ENCODE assay signal across 8 cellular contexts in genomic region chr19:55256562-55257460, GRCh38. TPM values are rescaled to one million over a fixed set of nuclear protein-coding genes. Genes with fewer than 3 reads are reported as not detected.
A peak's percentile ranks its signal among the peaks of the same experiment; 100 is the strongest.
DNase-seq lines count a peak whose midpoint lies in the region; ATAC-seq and TF ChIP-seq lines count a peak whose summit lies in the region.

No MANE protein-coding gene starts in this region.

- POLR2A ChIA-PET in CD4-positive, alpha-beta T cell (lab: Charles Lee): interaction anchor here (1.0 to 5.2 kb wide), 7 partner anchors 23 to 398 kb away, joined by 3 to 52 read pairs (median 4); partner anchors contain the start of genes HSPBP1, KMT5C, U2AF2 and UBE2S

- H3K9me3 ChIP-seq in CD4-positive, alpha-beta T cell (ENCODE audit: control insufficient read depth, low read length): no peaks in the 10 kb centered on the region
- H3K9me3 ChIP-seq in NT2/D1 (ENCODE audit: insufficient read depth, low read length) (no peaks in the 10 kb centered on the region), duodenal mucosa (ENCODE audit: control insufficient read depth in 1 of 2, low read length in 2 of 2) (no peaks in the 10 kb centered on the region), neural progenitor cell (ENCODE audit: low read depth) (no peaks in the 10 kb centered on the region)

- H3K27me3 Mint-ChIP-seq in CD4-positive, alpha-beta T cell: no peaks in the 10 kb centered on the region
- H3K27me3 Mint-ChIP-seq in neural progenitor cell (ENCODE audit: insufficient read depth, low read depth): peaks cover 2% of the 10 kb centered on the region

- H3K4me3 Mint-ChIP-seq in CD4-positive, alpha-beta T cell: peak overlapping the region; percentile 91
- H3K4me3 Mint-ChIP-seq in neural progenitor cell: peak overlapping the region; percentile 99

- CTCF ChIA-PET in CD4-positive, alpha-beta T cell (lab: Charles Lee): interaction anchor here (0.7 kb wide), 1 partner anchor 61 kb away, joined by 4 read pairs; no protein-coding TSS in a partner anchor

- peak overlapping the region; percentile 91 for H3K27ac ChIP-seq in CD4-positive, alpha-beta T cell (ENCODE audit: low read depth, low read length)
- H3K27ac ChIP-seq in duodenal mucosa (ENCODE audit: low read depth, low read length): no peak overlapping the region
- H3K27ac ChIP-seq in neural progenitor cell: no peak overlapping the region

- no peak overlapping the region for H2AFZ ChIP-seq in neural progenitor cell (replicated peaks)

- H3K4me3 ChIP-seq in NT2/D1 (ENCODE audit: insufficient read length, low read depth) (peak overlapping the region; percentile 91), duodenal mucosa (ENCODE audit: low read depth in 1 of 2, low read length in 2 of 2) (peak overlapping the region; percentile 91 to 93), neural progenitor cell (peak overlapping the region; percentile 71)

- H3K9me3 Mint-ChIP-seq in CD4-positive, alpha-beta T cell: no peaks in the 10 kb centered on the region
- no peaks in the 10 kb centered on the region for H3K9me3 Mint-ChIP-seq in neural progenitor cell

- DNase-seq in CD4-positive, alpha-beta T cell: peak in 1 of 10 experiments; percentile 18
- DNase-seq in NT2/D1 (ENCODE audit: low read depth, low spot score) (no peak), neural progenitor cell (ENCODE audit: low spot score) (no peak), G401 (ENCODE audit: low spot score) (no peak), GM13977 (ENCODE audit: low spot score) (no peak)

- no peak for TF ChIP-seq CTCF in CD4-positive, alpha-beta T cell (IDR thresholded peaks at IDR 0.05)
- TF ChIP-seq CTCF in neural progenitor cell (IDR thresholded peaks at IDR 0.05): no peak
- no peak for TF ChIP-seq CTCF in GM13977 (IDR thresholded peaks at IDR 0.05; ENCODE audit: extremely low read depth, insufficient read depth, missing control alignments)

- H4K20me1 ChIP-seq in neural progenitor cell (ENCODE audit: low read depth): peaks cover 64% of the 10 kb centered on the region

- H3K79me2 ChIP-seq in neural progenitor cell (ENCODE audit: low read depth): peaks cover 69% of the 10 kb centered on the region

- no peak for ATAC-seq in CD4-positive, alpha-beta T cell (ENCODE audit: poor library complexity)
- ATAC-seq in HG03175 (IDR thresholded peaks at IDR 0.05; ENCODE audit: unreplicated experiment) (no peak), GM19452 (IDR thresholded peaks at IDR 0.05; ENCODE audit: unreplicated experiment) (no peak)

- peaks cover 21% of the 10 kb centered on the region for H3F3A ChIP-seq in neural progenitor cell (ENCODE audit: low read depth)

- intact Hi-C loops in CD4-positive, alpha-beta T cell (cut with DNase I, micrococcal nuclease): loop anchor here (5.0 to 10.0 kb wide), 6 partner anchors 80 to 1055 kb away; partner anchors contain the start of genes UBE2S (in 1 of the 2), ZNF524 (in 1 of the 2), ZNF865 (in 1 of the 2) and ZSCAN5A (in 1 of the 2)

- H3K36me3 Mint-ChIP-seq in CD4-positive, alpha-beta T cell (ENCODE audit: low read depth): peaks cover 49% of the 10 kb centered on the region
- H3K36me3 Mint-ChIP-seq in neural progenitor cell: no peaks in the 10 kb centered on the region

- H3K4me2 ChIP-seq in neural progenitor cell: peak overlapping the region; percentile 94

- H3K36me3 ChIP-seq in NT2/D1 (ENCODE audit: insufficient read depth, insufficient read length, low read length): peaks cover 41% of the 10 kb centered on the region
- H3K36me3 ChIP-seq in duodenal mucosa (ENCODE audit: control insufficient read depth in 1 of 2, insufficient read depth in 2 of 2, low read length in 2 of 2): no peaks in the 10 kb centered on the region
- no peaks in the 10 kb centered on the region for H3K36me3 ChIP-seq in neural progenitor cell

- H3K4me1 Mint-ChIP-seq in CD4-positive, alpha-beta T cell (ENCODE audit: low read depth): peaks cover 60% of the 10 kb centered on the region
- H3K4me1 Mint-ChIP-seq in neural progenitor cell: peaks cover 50% of the 10 kb centered on the region

- H3K27me3 ChIP-seq in CD4-positive, alpha-beta T cell (ENCODE audit: control insufficient read depth, insufficient read depth, low read length): no peaks in the 10 kb centered on the region
- H3K27me3 ChIP-seq in NT2/D1 (ENCODE audit: insufficient read depth, insufficient read length): no peaks in the 10 kb centered on the region
- no peaks in the 10 kb centered on the region for H3K27me3 ChIP-seq in duodenal mucosa (ENCODE audit: control insufficient read depth in 1 of 2, insufficient read depth in 2 of 2, low read length in 2 of 2)
- no peaks in the 10 kb centered on the region for H3K27me3 ChIP-seq in neural progenitor cell

- peak overlapping the region; percentile 96 for H3K27ac Mint-ChIP-seq in CD4-positive, alpha-beta T cell
- H3K27ac Mint-ChIP-seq in neural progenitor cell: no peak overlapping the region

- H3K9ac ChIP-seq in NT2/D1 (ENCODE audit: insufficient read length, low read depth) (peak overlapping the region; percentile 17), duodenal mucosa (ENCODE audit: low read depth in 1 of 2, low read length in 2 of 2) (peak overlapping the region; percentile 73 to 89), neural progenitor cell (peak overlapping the region; percentile 55)

- H3K4me1 ChIP-seq in NT2/D1 (ENCODE audit: insufficient read depth, insufficient read length) (peaks cover 4% of the 10 kb centered on the region), duodenal mucosa (ENCODE audit: control insufficient read depth in 1 of 2, insufficient read depth in 2 of 2, low read length in 2 of 2) (peaks cover 40 to 55% of the 10 kb centered on the region in 2 donors), neural progenitor cell (peaks cover 20% of the 10 kb centered on the region)

- in situ Hi-C loops in G401 (cut with HindIII; ENCODE audit: low sequenced_read_pairs) (loop anchor here (10.0 kb wide), 1 partner anchor 158 kb away; no protein-coding TSS in a partner anchor), GM13977 (cut with MboI; ENCODE audit: low pct_unique_long_range_greater_than_20kb, low sequenced_read_pairs, unreplicated experiment) (no loop called here)

RNA-seq across cellular contexts. Expression of gene PPP6R1, which starts 2.0 kb away (rescaled TPM):
- 100 to 1,000 TPM; 172 to 182 TPM for total RNA-seq in CD4-positive, alpha-beta T cell
- 13.1 and 40.4 TPM in 2 replicates for total RNA-seq in neural progenitor cell (ENCODE audit: low replicate concordance)
- total RNA-seq in G401 (2014; rRNA removed; shearing (Covaris generic)): 104 and 109 TPM in 2 replicates

RNA-seq across cellular contexts. Expression of gene HSPBP1, which starts 23.1 kb away (rescaled TPM):
- total RNA-seq in CD4-positive, alpha-beta T cell: 10 to 100 TPM; 14.3 to 15.1 TPM
- total RNA-seq in neural progenitor cell (ENCODE audit: low replicate concordance): 15.0 and 43.1 TPM in 2 replicates
- 74.4 and 89.1 TPM in 2 replicates for total RNA-seq in G401 (2014; rRNA removed; shearing (Covaris generic))

RNA-seq across cellular contexts. Expression of gene BRSK1, which starts 27.0 kb away (rescaled TPM):
- 1 to 10 TPM; 2.6 to 2.7 TPM for total RNA-seq in CD4-positive, alpha-beta T cell
- 24.1 and 43.1 TPM in 2 replicates for total RNA-seq in neural progenitor cell (ENCODE audit: low replicate concordance)
- total RNA-seq in G401 (2014; rRNA removed; shearing (Covaris generic)): 8.9 and 18.3 TPM in 2 replicates

RNA-seq across cellular contexts. Expression of gene TMEM86B, which starts 28.2 kb away (rescaled TPM):
- total RNA-seq in CD4-positive, alpha-beta T cell: 10 to 100 TPM; 11.7 to 11.8 TPM
- 1.4 and 3.3 TPM in 2 replicates for total RNA-seq in neural progenitor cell (ENCODE audit: low replicate concordance)
- 0.62 and 1.5 TPM in 2 replicates for total RNA-seq in G401 (2014; rRNA removed; shearing (Covaris generic))

RNA-seq across cellular contexts. Expression of gene PTPRH, which starts 47.5 kb away (rescaled TPM):
- total RNA-seq in CD4-positive, alpha-beta T cell: not detected
- total RNA-seq in neural progenitor cell (ENCODE audit: low replicate concordance): not detected in 2 replicates
- total RNA-seq in G401 (2014; rRNA removed; shearing (Covaris generic)): 5.2 and 20.7 TPM in 2 replicates

Comparison
In these comparisons a context has a peak if more than half of its experiments do, and no peak if none do; other contexts are left out.
1. H3K9ac ChIP-seq: peak in every context shown above with its lines; median percentile 81 in duodenal mucosa; 55 in neural progenitor cell; 17 in NT2/D1.